ENCODE assay signal across 7 cellular contexts in genomic region chr20:33792598-33792989, GRCh38. TPM values are rescaled to one million over a fixed set of nuclear protein-coding genes. Genes with fewer than 3 reads are reported as not detected.
DNase-seq lines count a peak whose midpoint lies in the region; ATAC-seq and TF ChIP-seq lines count a peak whose summit lies in the region.
"Not testable (repeated sequence)": the region's sequence is repeated elsewhere in the genome, so short reads cannot be mapped to it uniquely, and the experiment has no call there.

No MANE protein-coding gene starts in this region.

- not testable (repeated sequence) for TF ChIP-seq EP300 in gastroesophageal sphincter (IDR thresholded peaks at IDR 0.05); stomach (IDR thresholded peaks at IDR 0.05)

- WGBS in gastroesophageal sphincter (ENCODE audit: low coverage in 1 of 2), 2 donors = 14 to 40% methylated on average over 2 to 3 of the region's 3 CpGs
- 48% methylated on average over 2 of the region's 3 CpGs for WGBS in mesenchymal stem cell
- 63 to 70% (median 64%) methylated on average over 3 of the region's 3 CpGs for WGBS in psoas muscle, 3 donors
- WGBS in stomach, 5 donors = 61 to 77% (median 67%) methylated on average over 3 of the region's 3 CpGs

- peak overlapping the region; percentile 91 for H4K8ac ChIP-seq in mesenchymal stem cell (ENCODE audit: low read length)

- H3K18ac ChIP-seq in mesenchymal stem cell (ENCODE audit: low read depth in 1 of 2, low read length in 2 of 2) = not testable (repeated sequence)

- peaks cover 11% of the 10 kb centered on the region; the same call in 1 of the 2 replicates for H3K36me3 ChIP-seq in BLaER1
- H3K36me3 ChIP-seq in gastroesophageal sphincter = peaks cover 0 to 39% of the 10 kb centered on the region in 2 donors
- H3K36me3 ChIP-seq in mesenchymal stem cell (ENCODE audit: control insufficient read depth in 1 of 2, insufficient read depth in 2 of 2, low read depth in 1 of 2, low read length in 2 of 2) = peaks cover 0 to 14% of the 10 kb centered on the region in 2 experiments
- H3K36me3 ChIP-seq in psoas muscle (ENCODE audit: insufficient read depth in 1 of 2, low read depth in 1 of 2) = peaks cover 0 to 14% of the 10 kb centered on the region in 2 donors
- peaks cover 0 to 17% (median 11%) of the 10 kb centered on the region in 4 donors for H3K36me3 ChIP-seq in stomach

- not testable (repeated sequence) for H3K4ac ChIP-seq in mesenchymal stem cell (ENCODE audit: low read depth in 1 of 2, low read length in 2 of 2)

- not testable (repeated sequence) for H2AK5ac ChIP-seq in mesenchymal stem cell (ENCODE audit: low read length, severe bottlenecking)

- H3K4me1 Mint-ChIP-seq in activated naive CD8-positive, alpha-beta T cell treated with anti-CD3 and anti-CD28 coated beads, Interleukin-2, amount 10 ng/mL, durations not matched to agents 7 days and 5 days = not testable (repeated sequence)

- intact Hi-C loops in psoas muscle (cut with DNase I) = loop anchor here in 1 of 2 donors (10.0 kb wide), 1 partner anchor 332 kb away; no protein-coding TSS in a partner anchor
- intact Hi-C loops in stomach (cut with DNase I; ENCODE audit: low total_unique reads) = not testable (repeated sequence)

- not testable (repeated sequence) for H3K36me3 Mint-ChIP-seq in activated naive CD8-positive, alpha-beta T cell treated with anti-CD3 and anti-CD28 coated beads, Interleukin-2, amount 10 ng/mL, durations not matched to agents 7 days and 5 days

- H3K27ac ChIP-seq in BLaER1; mesenchymal stem cell (ENCODE audit: low read length, poor library complexity, severe bottlenecking): not testable (repeated sequence)
- peak overlapping the region; percentile 51 for H3K27ac ChIP-seq in RWPE1
- peak overlapping the region in 3 of 4 donors; percentile 24 to 52 (median 41) for H3K27ac ChIP-seq in gastroesophageal sphincter
- peak overlapping the region; percentile 15 for H3K27ac ChIP-seq in psoas muscle
- H3K27ac ChIP-seq in stomach = peak overlapping the region in 4 of 5 donors; percentile 35 to 78 (median 51)

- peaks cover 26% of the 10 kb centered on the region for H3K4me1 ChIP-seq in BLaER1
- peaks cover 0 to 31% (median 3%) of the 10 kb centered on the region in 3 donors for H3K4me1 ChIP-seq in gastroesophageal sphincter
- peaks cover 15% of the 10 kb centered on the region for H3K4me1 ChIP-seq in mesenchymal stem cell (ENCODE audit: control insufficient read depth, insufficient read depth, low read depth, low read length)
- peaks cover 16% of the 10 kb centered on the region for H3K4me1 ChIP-seq in psoas muscle
- peaks cover 36 to 77% (median 58%) of the 10 kb centered on the region in 4 donors for H3K4me1 ChIP-seq in stomach

- CTCF ChIA-PET in RWPE1 (lab: Yijun Ruan, JAX) = interaction anchor here (0.5 to 1.5 kb wide), 14 partner anchors 18 to 320 kb away, joined by 3 to 15 read pairs (median 3); partner anchors contain the start of gene CHMP4B

- not testable (repeated sequence) for H3K9ac ChIP-seq in BLaER1
- H3K9ac ChIP-seq in mesenchymal stem cell (ENCODE audit: low read length) = peak overlapping the region; percentile 48

- H3K27me3 Mint-ChIP-seq in activated naive CD8-positive, alpha-beta T cell treated with anti-CD3 and anti-CD28 coated beads, Interleukin-2, amount 10 ng/mL, durations not matched to agents 7 days and 5 days = not testable (repeated sequence)

- H3K27ac Mint-ChIP-seq in activated naive CD8-positive, alpha-beta T cell treated with anti-CD3 and anti-CD28 coated beads, Interleukin-2, amount 10 ng/mL, durations not matched to agents 7 days and 5 days = peak overlapping the region; percentile 61

- not testable (repeated sequence) for H3K9me3 Mint-ChIP-seq in activated naive CD8-positive, alpha-beta T cell treated with anti-CD3 and anti-CD28 coated beads, Interleukin-2, amount 10 ng/mL, durations not matched to agents 7 days and 5 days

- H2BK5ac ChIP-seq in mesenchymal stem cell (ENCODE audit: low read depth, low read length, poor library complexity, severe bottlenecking) = not testable (repeated sequence)

- not testable (repeated sequence) for H4K20me1 ChIP-seq in BLaER1

- not testable (repeated sequence) for H3K4me3 ChIP-seq in BLaER1; gastroesophageal sphincter; mesenchymal stem cell (ENCODE audit: insufficient read depth in 1 of 2, low read depth in 1 of 2, low read length in 2 of 2); psoas muscle; stomach

- H3K79me1 ChIP-seq in mesenchymal stem cell (replicated peaks; ENCODE audit: low read length, poor library complexity, severe bottlenecking) = not testable (repeated sequence)

- not testable (repeated sequence) for ATAC-seq in activated naive CD8-positive, alpha-beta T cell treated with anti-CD3 and anti-CD28 coated beads, Interleukin-2, amount 10 ng/mL, durations not matched to agents 7 days and 5 days (ENCODE audit: low read depth); gastroesophageal sphincter; psoas muscle

- H3K4me2 ChIP-seq in BLaER1 = 0 out of 2 replicates have a peak overlapping the region, but pooled peaks have one; percentile 32
- H3K4me2 ChIP-seq in mesenchymal stem cell (ENCODE audit: low read length, poor library complexity, severe bottlenecking) = not testable (repeated sequence)

- H3K4me3 Mint-ChIP-seq in activated naive CD8-positive, alpha-beta T cell treated with anti-CD3 and anti-CD28 coated beads, Interleukin-2, amount 10 ng/mL, durations not matched to agents 7 days and 5 days = not testable (repeated sequence)

- not testable (repeated sequence) for H3K14ac ChIP-seq in mesenchymal stem cell (ENCODE audit: low read length in 2 of 2)

- not testable (repeated sequence) for H3K27me3 ChIP-seq in BLaER1; gastroesophageal sphincter; mesenchymal stem cell (ENCODE audit: control insufficient read depth in 1 of 2, insufficient read depth in 1 of 2, low read length in 2 of 2); psoas muscle (ENCODE audit: insufficient read depth in 3 of 3, low read length in 2 of 3); stomach

- POLR2A ChIA-PET in RWPE1 (lab: Yijun Ruan, JAX; ENCODE audit: low non-redundant PET) = not testable (repeated sequence)
- POLR2A ChIA-PET in activated naive CD8-positive, alpha-beta T cell treated with anti-CD3 and anti-CD28 coated beads, Interleukin-2, amount 10 ng/mL, durations not matched to agents 7 days and 5 days (lab: Charles Lee) = interaction anchor here (1.3 kb wide), 1 partner anchor 66 kb away, joined by 4 read pairs; no protein-coding TSS in a partner anchor

- H2BK120ac ChIP-seq in mesenchymal stem cell (ENCODE audit: low read depth, low read length) = not testable (repeated sequence)

- not testable (repeated sequence) for DNase-seq in RWPE1 (ENCODE audit: low spot score); activated naive CD8-positive, alpha-beta T cell treated with anti-CD3 and anti-CD28 coated beads, Interleukin-2, amount 10 ng/mL, durations not matched to agents 7 days and 5 days; mesenchymal stem cell; psoas muscle; stomach

- not testable (repeated sequence) for H4K91ac ChIP-seq in mesenchymal stem cell (ENCODE audit: low read length)

- H3K9me3 ChIP-seq in BLaER1; gastroesophageal sphincter; mesenchymal stem cell (ENCODE audit: control insufficient read depth, low read length); psoas muscle; stomach: not testable (repeated sequence)

- TF ChIP-seq POLR2A in gastroesophageal sphincter (IDR thresholded peaks at IDR 0.05); stomach (IDR thresholded peaks at IDR 0.05): not testable (repeated sequence)

- H3K23ac ChIP-seq in mesenchymal stem cell (ENCODE audit: low read length in 2 of 2) = not testable (repeated sequence)

- not testable (repeated sequence) for H2BK12ac ChIP-seq in mesenchymal stem cell (ENCODE audit: low read length in 2 of 2)

- TF ChIP-seq CTCF in RWPE1 (conservative IDR thresholded peaks at IDR 0.05; ENCODE audit: low read depth); gastroesophageal sphincter (IDR thresholded peaks at IDR 0.05); psoas muscle (IDR thresholded peaks at IDR 0.05); stomach (IDR thresholded peaks at IDR 0.05): not testable (repeated sequence)

- H2BK15ac ChIP-seq in mesenchymal stem cell (ENCODE audit: low read depth, poor library complexity, severe bottlenecking) = not testable (repeated sequence)

- not testable (repeated sequence) for H2AFZ ChIP-seq in mesenchymal stem cell (ENCODE audit: low read depth, low read length)

RNA-seq across cellular contexts. Expression of gene CHMP4B, which starts 18.6 kb away (rescaled TPM):
- 10 to 100 TPM; 75.7 to 82.8 TPM for total RNA-seq in activated naive CD8-positive, alpha-beta T cell treated with anti-CD3 and anti-CD28 coated beads, Interleukin-2, amount 10 ng/mL, durations not matched to agents 7 days and 5 days
- total RNA-seq in gastroesophageal sphincter (100 to 1,000 TPM in 3 of 4 donors, 10 to 100 TPM in 1; 93.4 to 118 (median 112) TPM), psoas muscle (100 to 1,000 TPM in 3 of 4 donors, 10 to 100 TPM in 1; 72.5 to 151 (median 119) TPM), stomach (100 to 1,000 TPM in 1 of 5 donors, 10 to 100 TPM in 4; 48.4 to 119 (median 75.0) TPM)
- polyA plus RNA-seq in mesenchymal stem cell (2013, experiment 1 of 2) = 93.8 TPM
- polyA plus RNA-seq in mesenchymal stem cell (2013, experiment 2 of 2) = 92.8 TPM
- polyA plus RNA-seq in psoas muscle (100 to 1,000 TPM; 165 to 267 (median 226) TPM), stomach (100 to 1,000 TPM; 117 to 166 (median 118) TPM)
